In the genomic region with DNA sequence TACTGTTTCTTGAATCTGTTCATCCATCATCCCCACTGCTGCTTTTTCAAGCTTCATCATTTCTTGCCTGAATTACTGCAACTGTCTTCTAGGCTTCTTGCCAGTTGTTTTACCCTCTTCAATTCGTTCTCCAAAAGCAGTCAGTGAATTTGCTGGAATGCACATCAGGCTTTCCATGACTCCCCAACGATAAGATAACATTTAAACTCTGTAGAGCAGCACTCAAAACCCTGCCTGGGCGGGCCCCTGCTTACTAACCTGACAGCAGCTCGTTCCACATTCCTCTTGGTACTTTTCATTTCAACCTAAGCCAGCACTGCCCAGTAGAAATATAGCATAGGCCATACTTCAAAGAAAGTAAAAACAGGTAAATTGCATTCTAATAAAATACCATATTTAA, we compare ENCODE assay signal across 20 cellular contexts.
DNase-seq lines count a peak whose midpoint lies in the region; ATAC-seq and TF ChIP-seq lines count a peak whose summit lies in the region.
"Had no signal": no experiment of that assay in that cellular context is flagged by ENCODE, and none has a peak within 500 bp of the region (broad histone marks: within the 10 kb centered on the region; RNA-seq: fewer than 3 reads in every experiment).

No MANE protein-coding gene starts in this region.

- DNase-seq in left cardiac atrium (peak; percentile 24), left ventricle myocardium superior (no peak), dedifferentiated amniotic fluid mesenchymal stem cell (ENCODE audit: extremely low spot score) (peak; percentile 10), omental fat pad (ENCODE audit: low spot score) (no peak), BE2C (no peak), HAP-1 (ENCODE audit: low spot score in 2 of 2) (no peak)
- DNase-seq: 8988T; ACHN; AML-193; C1 segment of cervical spinal cord; Calu3; CD4-positive, alpha-beta memory T cell; COR-L47; DMS53; DMS79 treated with DMSO at 0.1 percent for 48 hours; GF-D8; GOT3; HCEC 1CT had no signal

- no peak overlapping the region for H3K4me3 ChIP-seq in BE2C (ENCODE audit: low read depth, low read length)
- H3K4me3 ChIP-seq in HAP-1 = no peak overlapping the region
- H3K4me3 ChIP-seq: A549 had no signal

- in situ Hi-C loops in HAP-1 (cut with MboI; ENCODE audit: low sequenced_read_pairs) = no loop called here

- H3K9me3 ChIP-seq in BE2C (no peaks in the 10 kb centered on the region), HAP-1 (no peaks in the 10 kb centered on the region)
- H3K9me3 ChIP-seq: A549 had no signal

- peak in 1 of 2 donors; percentile 99 for ATAC-seq in left cardiac atrium
- no peak for ATAC-seq in left ventricle myocardium superior
- ATAC-seq in omental fat pad (ENCODE audit: low FRiP score) = peak; percentile 89
- ATAC-seq in HG03175 (IDR thresholded peaks at IDR 0.05; ENCODE audit: unreplicated experiment) = no peak
- ATAC-seq: A549 had no signal

- H3K36me3 ChIP-seq in BE2C (no peaks in the 10 kb centered on the region), HAP-1 (replicated peaks) (no peaks in the 10 kb centered on the region)

- TF ChIP-seq CTCF in omental fat pad (IDR thresholded peaks at IDR 0.05) (no peak), BE2C (IDR thresholded peaks at IDR 0.05; ENCODE audit: low read depth, low read length) (no peak)

- H3K27me3 ChIP-seq in BE2C = no peaks in the 10 kb centered on the region
- no peaks in the 10 kb centered on the region for H3K27me3 ChIP-seq in HAP-1 (ENCODE audit: low read depth)

- intact Hi-C loops in left cardiac atrium (cut with DNase I) = no loop called here
- intact Hi-C loops in left ventricle myocardium superior (cut with micrococcal nuclease) = no loop called here

- H3K4me1 ChIP-seq in BE2C (no peaks in the 10 kb centered on the region), HAP-1 (no peaks in the 10 kb centered on the region)
- H3K4me1 ChIP-seq: A549 had no signal

Comparison
In these comparisons a context has a peak if more than half of its experiments do, and no peak if none do; other contexts are left out.
1. DNase-seq: peak in left cardiac atrium (single experiment) and dedifferentiated amniotic fluid mesenchymal stem cell (single experiment); none in left ventricle myocardium superior (single experiment), omental fat pad (single experiment), BE2C (single experiment) and HAP-1 (0 of 2).